In genomic region chr11:68213135-68213515, GRCh38 we compare ENCODE assay signal across 9 cellular contexts. TPM values are rescaled to one million over a fixed set of nuclear protein-coding genes. Genes with fewer than 3 reads are reported as not detected.
DNase-seq lines count a peak whose midpoint lies in the region; ATAC-seq, FAIRE-seq and TF ChIP-seq lines count a peak whose summit lies in the region.
"Had no signal": no experiment of that assay in that cellular context is flagged by ENCODE, and none has a peak within 500 bp of the region (broad histone marks: within the 10 kb centered on the region; RNA-seq: fewer than 3 reads in every experiment).

Gene KMT5B (minus strand): TSS chr11:68213296. CDS start chr11:68190076, 23,220 bp downstream.

- peaks cover 9% of the 10 kb centered on the region for H4K20me1 ChIP-seq in GM12878 (ENCODE audit: control insufficient read depth, insufficient read depth)

- H3K4me3 ChIP-seq in SJCRH30 (peak within 1 kb of the TSS; percentile 70), GM12878 (peak within 1 kb of the TSS; percentile 99), iPS-18a (ENCODE audit: low read length) (peak within 1 kb of the TSS; percentile 99), skin epidermis (peak within 1 kb of the TSS; percentile 68 to 89 (median 78))

- no TSS peak for BruUV-seq in GM12878 (replicated peaks; lab: Mats Ljungman, UMichigan)

- no peak for TF ChIP-seq POLR2A in GM12878 (IDR thresholded peaks at IDR 0.05; ENCODE audit: low read depth, low read length)

- CTCF ChIA-PET in GM12878 (lab: Yijun Ruan, JAX), result no interaction called here

- peak within 1 kb of the TSS; percentile 75 for H3K27ac ChIP-seq in SJCRH30
- H3K27ac ChIP-seq in GM12878 (ENCODE audit: control insufficient read depth, insufficient read depth), result peak within 1 kb of the TSS; percentile 91
- peak within 1 kb of the TSS; percentile 92 for H3K27ac ChIP-seq in iPS-18a (ENCODE audit: low read length)
- H3K27ac ChIP-seq in skin epidermis, result peak within 1 kb of the TSS; percentile 96 to 100 (median 100)

- H3K9me3 ChIP-seq in SJCRH30 (replicated peaks) (no peaks in the 10 kb centered on the region), GM12878 (replicated peaks; ENCODE audit: control insufficient read depth, insufficient read depth, low read length) (no peaks in the 10 kb centered on the region), iPS-18a (ENCODE audit: control insufficient read depth, low read depth, low read length) (no peaks in the 10 kb centered on the region)

- RAD21 ChIA-PET in GM12878 (lab: Charles Lee; ENCODE audit: unreplicated experiment), result no interaction called here

- SMC1A ChIA-PET in GM12878 (lab: Charles Lee; ENCODE audit: uncharacterized antibody, unreplicated experiment), result no interaction called here

- in situ Hi-C loops in GM12878 (cut with MboI), result no loop called here

- WGBS in GM12878 (ENCODE audit: insufficient coverage, insufficient replicate concordance, low lambda C conversion rate, missing lambda C conversion rate), result 0% methylated on average over 10 of the region's 60 CpGs

- H3K36me3 ChIP-seq in SJCRH30 (no peaks in the 10 kb centered on the region), GM12878 (ENCODE audit: control insufficient read depth in 2 of 2, insufficient read depth in 2 of 2, low read length in 1 of 2) (no peaks in the 10 kb centered on the region), iPS-18a (ENCODE audit: control insufficient read depth, low read depth, low read length) (no peaks in the 10 kb centered on the region)

- H2AFZ ChIP-seq in GM12878 (ENCODE audit: control insufficient read depth, low read depth, low read length), result peak within 1 kb of the TSS; percentile 85

- intact Hi-C loops in GM12878 (cut with micrococcal nuclease; ENCODE audit: unreplicated experiment), result no loop called here

- H3K9ac ChIP-seq in GM12878 (ENCODE audit: control insufficient read depth, insufficient read depth, low read length), result peak within 1 kb of the TSS; percentile 77
- H3K9ac ChIP-seq in iPS-18a (ENCODE audit: low read length), result peak within 1 kb of the TSS; percentile 90

- DNase-seq in GM10266 (ENCODE audit: extremely low spot score), result peak; percentile 73
- peak; percentile 41 to 46 for DNase-seq in SJCRH30
- no peak for DNase-seq in GM12878 (ENCODE audit: low read depth, low spot score)
- no peak for DNase-seq in NCI-H524 treated with DMSO at 0.1 percent for 48 hours (lab: John Stamatoyannopoulos, UW)

- no peak for FAIRE-seq in GM12878 (lab: Jason Lieb, UNC)
- FAIRE-seq: colon had no signal

- H3K27me3 ChIP-seq in SJCRH30 (no peaks in the 10 kb centered on the region), GM12878 (replicated peaks in 1 of 2; ENCODE audit: control insufficient read depth in 2 of 2, insufficient read depth in 2 of 2, low read length in 1 of 2) (no peaks in the 10 kb centered on the region), iPS-18a (ENCODE audit: control insufficient read depth, insufficient read depth, low read length) (peaks cover 6% of the 10 kb centered on the region)

- ATAC-seq in HG02852 (IDR thresholded peaks at IDR 0.05; ENCODE audit: unreplicated experiment) (peak; percentile 3), GM12878 (no peak), GM18511 (IDR thresholded peaks at IDR 0.05; ENCODE audit: unreplicated experiment) (no peak)

- peaks cover 33% of the 10 kb centered on the region for H3K79me2 ChIP-seq in GM12878 (ENCODE audit: control insufficient read depth, insufficient read depth, low read length)

- H3K4me1 ChIP-seq in SJCRH30 (peaks cover 14% of the 10 kb centered on the region; the same call in 1 of the 2 replicates), GM12878 (ENCODE audit: control insufficient read depth, insufficient read depth, low read length) (peaks cover 11% of the 10 kb centered on the region), iPS-18a (ENCODE audit: control insufficient read depth, low read depth, low read length) (peaks cover 13% of the 10 kb centered on the region)

- no peak for TF ChIP-seq RAD21 in GM12878 (IDR thresholded peaks at IDR 0.05; ENCODE audit: insufficient read depth, low read depth, low read length)

- no peak for TF ChIP-seq EP300 in GM12878 (IDR thresholded peaks at IDR 0.05; ENCODE audit: borderline replicate concordance in 1 of 2, control insufficient read depth in 1 of 2, low read depth in 2 of 2, low read length in 2 of 2)

- POLR2A ChIA-PET in GM12878 (lab: Charles Lee), result interaction anchor here (0.7 kb wide), 1 partner anchor 14 kb away, joined by 3 read pairs; no protein-coding TSS in a partner anchor

- H3K4me2 ChIP-seq in GM12878 (ENCODE audit: control insufficient read depth, insufficient read depth), result peak within 1 kb of the TSS; percentile 91

- TF ChIP-seq CTCF in GM10266 (IDR thresholded peaks at IDR 0.05; ENCODE audit: control insufficient read depth, insufficient read depth, low read depth, missing control alignments) (no peak), GM12878 (IDR thresholded peaks at IDR 0.05 in 2 of 3, conservative IDR thresholded peaks at IDR 0.05 in 1 of 3; ENCODE audit: control insufficient read depth in 2 of 3, extremely low read depth in 1 of 3, insufficient read depth in 1 of 3, low read depth in 3 of 3, low read length in 3 of 3) (no peak)

TF ChIP-seq in GM12878, 131 proteins besides CTCF, POLR2A, EP300 and RAD21 (continues in another document):
- TF ChIP-seq TAF1 (IDR thresholded peaks at IDR 0.05; ENCODE audit: borderline replicate concordance, low read depth, low read length), result peak; percentile 55; the same call in 1 of the 2 replicates
- no peak for TF ChIP-seq MEF2A (IDR thresholded peaks at IDR 0.05; ENCODE audit: insufficient read depth, low read depth, low read length)
- TF ChIP-seq MTA3 (IDR thresholded peaks at IDR 0.05; ENCODE audit: borderline replicate concordance, low read length), result no peak
- no peak for TF ChIP-seq BCL11A (IDR thresholded peaks at IDR 0.05; ENCODE audit: low read depth, low read length)
- no peak for TF ChIP-seq RFX5 (IDR thresholded peaks at IDR 0.05; ENCODE audit: low read depth, low read length)
- TF ChIP-seq BHLHE40 (IDR thresholded peaks at IDR 0.05; ENCODE audit: borderline replicate concordance in 1 of 2, low read depth in 2 of 2, low read length in 1 of 2), result no peak
- no peak for TF ChIP-seq RAD51 (IDR thresholded peaks at IDR 0.05)
- TF ChIP-seq KDM1A (IDR thresholded peaks at IDR 0.05; ENCODE audit: borderline replicate concordance), result no peak
- no peak for TF ChIP-seq NR2F1 (conservative IDR thresholded peaks at IDR 0.05)
- TF ChIP-seq YBX1 (IDR thresholded peaks at IDR 0.05), result no peak
- no peak for TF ChIP-seq SPI1 (IDR thresholded peaks at IDR 0.05; ENCODE audit: borderline replicate concordance, insufficient read depth, low read depth, low read length)
- TF ChIP-seq PAX5 (IDR thresholded peaks at IDR 0.05; ENCODE audit: borderline replicate concordance, low read depth, low read length), result no peak
- no peak for TF ChIP-seq BCLAF1 (IDR thresholded peaks at IDR 0.05)
- TF ChIP-seq CREB1 (IDR thresholded peaks at IDR 0.05; ENCODE audit: low read depth), result 0 out of 2 replicates have a peak, but pooled peaks have one; percentile 21
- TF ChIP-seq ETV6 (conservative IDR thresholded peaks at IDR 0.05 in 1 of 2, IDR thresholded peaks at IDR 0.05 in 1 of 2; ENCODE audit: borderline replicate concordance in 1 of 2, low read depth in 1 of 2), result no peak
- TF ChIP-seq FOXM1 (IDR thresholded peaks at IDR 0.05; ENCODE audit: low read depth, low read length), result no peak

RNA-seq across cellular contexts. Expression of gene KMT5B, which starts in this region (rescaled TPM):
- 26.6 and 31.4 TPM in 2 replicates for total RNA-seq in SJCRH30 (2014; rRNA removed; shearing (Covaris generic))
- 65.2 and 73.0 TPM in 2 replicates for total RNA-seq in GM12878 (2013; cell fraction: nucleolus; rRNA removed)
- total RNA-seq in GM12878 (2014; rRNA removed) (12.5 and 15.5 TPM in 2 replicates), GM12878 (2014; rRNA removed; fragmentation: Illumina TruSeq; extraction: Trizol) (18.8 and 19.6 TPM in 2 replicates), GM12878 (2021) (19.6 and 19.9 TPM in 2 replicates)
- 11.1 TPM for polyA plus RNA-seq in GM12878 (2011; ENCODE audit: low read depth)
- polyA plus RNA-seq in GM12878 (2011; rRNA removed) (21.8 and 35.3 TPM in 2 replicates), GM12878 (2014; fragmentation: Illumina TruSeq; extraction: Trizol) (20.5 and 28.2 TPM in 2 replicates), GM12878 (2014; fragmentation: Nextera tagmentation; extraction: Ambion mirVana) (1 to 10 TPM; 4.7 to 7.4 TPM), GM12878 (2014; rRNA removed) (12.4 and 14.3 TPM in 2 replicates), GM12878 (2016; fragmentation: Nextera tagmentation; extraction: Ambion mirVana) (10 to 100 TPM; 16.4 to 20.6 TPM)
- polyA plus RNA-seq in GM12878 (2011; cell fraction: cytosol; rRNA removed), result 8.0 and 9.5 TPM in 2 replicates
- 15.3 and 16.2 TPM in 2 replicates for polyA plus RNA-seq in GM12878 (2011; cell fraction: nucleus; rRNA removed)
- 17.1 and 17.4 TPM in 2 replicates for polyA plus RNA-seq in GM12878 (2012)
- 14.3 and 16.9 TPM in 2 replicates for polyA minus RNA-seq in GM12878 (2011; rRNA and poly(A)+ RNA removed)
- 9.6 and 11.4 TPM in 2 replicates for polyA minus RNA-seq in GM12878 (2011; cell fraction: cytosol; rRNA and poly(A)+ RNA removed)
- 7.7 and 17.0 TPM in 2 replicates for polyA minus RNA-seq in GM12878 (2011; cell fraction: nucleus; rRNA and poly(A)+ RNA removed)

Comparison
In these comparisons a context has a peak if more than half of its experiments do, and no peak if none do; other contexts are left out.
1. DNase-seq: peak in GM10266 (single experiment) and SJCRH30 (2 of 2); none in GM12878 (single experiment) and NCI-H524 treated with DMSO at 0.1 percent for 48 hours (single experiment).
2. Peak in every context shown above with its lines, with median percentiles within 50 percentile points of each other: H3K27ac ChIP-seq and H3K4me3 ChIP-seq.